Comparison of ENCODE assay signal across 1 cellular context in genomic region chr12:96056646-96057455, GRCh38.
TF ChIP-seq lines count a peak whose summit lies in the region.

No MANE protein-coding gene starts in this region.

TF ChIP-seq in WTC11, 78 proteins besides CTCF, POLR2A, EP300 and RAD21 (continued from another document):
- TF ChIP-seq USF2 (CRISPR knock-in tag; IDR thresholded peaks at IDR 0.05): peak; percentile 37; the same call in 1 of the 2 replicates
